Comparison of ENCODE assay signal across 10 cellular contexts in the genomic region with DNA sequence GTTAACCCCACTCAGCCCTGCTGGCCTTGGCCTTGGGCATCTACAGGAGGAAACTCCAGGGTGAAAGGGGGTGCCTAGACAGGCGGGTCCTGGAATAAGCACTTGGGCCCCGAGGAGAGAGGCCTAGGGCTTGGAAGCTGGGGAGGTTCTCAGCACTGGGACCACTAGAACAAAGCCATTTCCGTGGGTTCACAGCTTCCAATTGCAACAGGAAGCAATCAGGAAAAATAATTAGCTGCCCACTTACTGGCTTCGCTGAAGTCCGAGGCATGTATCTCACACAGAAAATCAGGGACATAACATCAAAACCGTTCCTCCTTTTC.
DNase-seq lines count a peak whose midpoint lies in the region; ATAC-seq and TF ChIP-seq lines count a peak whose summit lies in the region.
"Had no signal": no experiment of that assay in that cellular context is flagged by ENCODE, and none has a peak within 500 bp of the region (broad histone marks: within the 10 kb centered on the region; RNA-seq: fewer than 3 reads in every experiment).

No MANE protein-coding gene starts in this region.

- no peaks in the 10 kb centered on the region for H3K36me3 Mint-ChIP-seq in T-helper 17 cell (ENCODE audit: low read depth)

- H3K4me1 Mint-ChIP-seq in T-helper 17 cell: peaks cover 27% of the 10 kb centered on the region

- H3K4me1 ChIP-seq in gastroesophageal sphincter (peaks cover 0 to 60% (median 26%) of the 10 kb centered on the region in 3 donors), smooth muscle cell (ENCODE audit: low read depth) (peaks cover 7% of the 10 kb centered on the region)

- peaks cover 51% of the 10 kb centered on the region for H4K20me1 ChIP-seq in smooth muscle cell (ENCODE audit: low read depth)

- TF ChIP-seq CTCF in gastroesophageal sphincter (IDR thresholded peaks at IDR 0.05) (no peak), smooth muscle cell (IDR thresholded peaks at IDR 0.05; ENCODE audit: borderline replicate concordance, insufficient read depth, poor library complexity, severe bottlenecking) (no peak)

- peaks cover 19% of the 10 kb centered on the region for H3K79me2 ChIP-seq in smooth muscle cell (ENCODE audit: low read depth)

- H3K9me3 ChIP-seq in T-helper 17 cell (ENCODE audit: control insufficient read depth, low read length, poor library complexity, severe bottlenecking): no peaks in the 10 kb centered on the region
- H3K9me3 ChIP-seq in gastroesophageal sphincter: no peaks in the 10 kb centered on the region
- H3K9me3 ChIP-seq in smooth muscle cell (replicated peaks; ENCODE audit: low read depth): no peaks in the 10 kb centered on the region

- H3K4me3 ChIP-seq in gastroesophageal sphincter (peak overlapping the region in 1 of 2 donors; percentile 77), smooth muscle cell (no peak overlapping the region)

- no peak overlapping the region for H3K27ac Mint-ChIP-seq in T-helper 17 cell

- 15 to 23% methylated on average over 4 of the region's 6 CpGs for WGBS in gastroesophageal sphincter (ENCODE audit: low coverage in 1 of 2), 2 donors
- 71% methylated on average over 6 of the region's 6 CpGs for WGBS in smooth muscle cell (ENCODE audit: low lambda C conversion rate)

- peak overlapping the region; percentile 97 for H3K4me2 ChIP-seq in smooth muscle cell

- DNase-seq in DMS 273 (lab: John Stamatoyannopoulos, UW; ENCODE audit: unreplicated experiment) (peak; percentile 45), DMS 273 treated with DMSO at 0.1 percent for 48 hours (lab: John Stamatoyannopoulos, UW) (no peak), T-helper 17 cell (no peak), smooth muscle cell (lab: John Stamatoyannopoulos, UW; ENCODE audit: unreplicated experiment) (no peak), UCSD-AML1 (lab: John Stamatoyannopoulos, UW; ENCODE audit: unreplicated experiment) (no peak), NCI-H2227 (lab: John Stamatoyannopoulos, UW; ENCODE audit: unreplicated experiment) (no peak)
- DNase-seq: T-helper 9 cell had no signal

- no peak for ATAC-seq in T-helper 17 cell
- ATAC-seq in gastroesophageal sphincter: no peak
- ATAC-seq in GM18511 (IDR thresholded peaks at IDR 0.05; ENCODE audit: unreplicated experiment): no peak

- H3K36me3 ChIP-seq in gastroesophageal sphincter (no peaks in the 10 kb centered on the region), smooth muscle cell (ENCODE audit: low read depth) (no peaks in the 10 kb centered on the region)

- TF ChIP-seq POLR2A in gastroesophageal sphincter (IDR thresholded peaks at IDR 0.05): no peak

- no peak for TF ChIP-seq EP300 in gastroesophageal sphincter (IDR thresholded peaks at IDR 0.05)

- no peaks in the 10 kb centered on the region for H3K27me3 Mint-ChIP-seq in T-helper 17 cell

- peak overlapping the region; percentile 89 for H3K4me3 Mint-ChIP-seq in T-helper 17 cell

- peaks cover 5% of the 10 kb centered on the region for H3F3A ChIP-seq in smooth muscle cell (ENCODE audit: low read depth)

- H3K27ac ChIP-seq in gastroesophageal sphincter (peak overlapping the region; percentile 45 to 97 (median 90)), smooth muscle cell (ENCODE audit: low read depth) (no peak overlapping the region)
- H3K27ac ChIP-seq: 22Rv1 had no signal

- no peak overlapping the region for H3K9ac ChIP-seq in smooth muscle cell (ENCODE audit: low read depth)

- no peaks in the 10 kb centered on the region for H3K27me3 ChIP-seq in gastroesophageal sphincter
- H3K27me3 ChIP-seq in smooth muscle cell (ENCODE audit: low read depth): no peaks in the 10 kb centered on the region

- no peak overlapping the region for H2AFZ ChIP-seq in smooth muscle cell (ENCODE audit: low read depth)
